In the genomic region with DNA sequence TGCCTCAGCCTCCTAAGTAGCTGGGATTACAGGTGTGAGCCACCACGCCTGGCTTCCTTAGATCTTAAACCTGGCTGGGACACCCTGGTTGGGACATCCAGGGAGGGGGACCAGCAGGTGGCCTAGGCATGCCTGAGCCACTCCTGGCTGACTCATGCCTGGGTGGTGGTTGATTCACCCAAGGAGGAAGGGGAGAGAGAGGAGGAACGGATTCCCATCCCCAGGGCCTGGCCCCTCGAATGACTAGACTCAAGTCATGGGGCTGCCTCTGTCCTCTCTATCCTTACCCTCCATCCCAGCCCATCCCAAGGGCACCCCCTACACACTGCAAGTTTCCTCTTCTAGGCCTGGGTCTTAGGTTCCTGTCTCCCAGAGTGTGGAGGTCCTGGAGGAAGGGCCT, we compare ENCODE assay signal across 8 cellular contexts. TPM values are rescaled to one million over a fixed set of nuclear protein-coding genes. Genes with fewer than 3 reads are reported as not detected.
A peak's percentile ranks its signal among the peaks of the same experiment; 100 is the strongest.
DNase-seq lines count a peak whose midpoint lies in the region; ATAC-seq and TF ChIP-seq lines count a peak whose summit lies in the region.

No MANE protein-coding gene starts in this region.

- peaks cover 0 to 2% of the 10 kb centered on the region in 2 donors for H3K27me3 Mint-ChIP-seq in CD8-positive, alpha-beta memory T cell

- peak in 1 of 5 donors; percentile 24 for DNase-seq in CD8-positive, alpha-beta memory T cell
- DNase-seq in Peyer's patch (peak in 2 of 3 donors; percentile 84 to 92), dorsolateral prefrontal cortex (no peak), psoas muscle (no peak), HEK293T (ENCODE audit: extremely low spot score) (no peak), DMS79 treated with DMSO at 0.1 percent for 48 hours (lab: John Stamatoyannopoulos, UW) (no peak)
- DNase-seq in central memory CD4-positive, alpha-beta T cell, result no peak

- CTCF ChIA-PET in CD8-positive, alpha-beta memory T cell (lab: Charles Lee), result interaction anchor here (1.4 to 5.9 kb wide), 3 partner anchors 13 to 102 kb away, joined by 5 to 35 read pairs (median 5); no protein-coding TSS in a partner anchor
- CTCF ChIA-PET in HEK293T (lab: Yijun Ruan, JAX), result no interaction called here

- peak overlapping the region in 6 of 7 donors; percentile 78 to 97 (median 86) for H3K4me3 Mint-ChIP-seq in CD8-positive, alpha-beta memory T cell

- no peaks in the 10 kb centered on the region for H3K9me3 ChIP-seq in CD8-positive, alpha-beta memory T cell (ENCODE audit: low read length)
- H3K9me3 ChIP-seq in Peyer's patch (no peaks in the 10 kb centered on the region), psoas muscle (no peaks in the 10 kb centered on the region)

- TF ChIP-seq CTCF in Peyer's patch (IDR thresholded peaks at IDR 0.05) (peak in 3 of 6 experiments; percentile 38 to 44 (median 39)), dorsolateral prefrontal cortex (IDR thresholded peaks at IDR 0.05 in 54 of 56, conservative IDR thresholded peaks at IDR 0.05 in 2 of 56; ENCODE audit: low read depth in 1 of 56, partially characterized antibody in 56 of 56) (no peak), psoas muscle (IDR thresholded peaks at IDR 0.05) (no peak)

- H3K4me1 ChIP-seq in CD8-positive, alpha-beta memory T cell (ENCODE audit: insufficient read depth, low read length), result peaks cover 99% of the 10 kb centered on the region
- H3K4me1 ChIP-seq in Peyer's patch (peaks cover 23 to 98% (median 82%) of the 10 kb centered on the region in 4 donors), psoas muscle (peaks cover 89% of the 10 kb centered on the region)

- H3K4me1 Mint-ChIP-seq in CD8-positive, alpha-beta memory T cell, result peaks cover 94 to 99% (median 98%) of the 10 kb centered on the region in 3 donors

- no peaks in the 10 kb centered on the region for H3K9me3 Mint-ChIP-seq in CD8-positive, alpha-beta memory T cell

- POLR2A ChIA-PET in CD8-positive, alpha-beta memory T cell (lab: Charles Lee), result interaction anchor here (0.6 to 1.0 kb wide), 3 partner anchors 9 to 11 kb away, joined by 4 to 7 read pairs (median 4); no protein-coding TSS in a partner anchor
- POLR2A ChIA-PET in HEK293T (lab: Yijun Ruan, JAX), result no interaction called here

- H3K36me3 Mint-ChIP-seq in CD8-positive, alpha-beta memory T cell, result peaks cover 0 to 69% (median 1%) of the 10 kb centered on the region in 3 donors

- intact Hi-C loops in dorsolateral prefrontal cortex (cut with DNase I), result no loop called here
- intact Hi-C loops in psoas muscle (cut with DNase I), result no loop called here

- 82 to 100% (median 89%) methylated on average over 1 to 3 of the region's 3 CpGs for WGBS in psoas muscle, 3 donors

- peak overlapping the region in 7 of 8 donors; percentile 87 to 100 (median 96) for H3K27ac Mint-ChIP-seq in CD8-positive, alpha-beta memory T cell

- no peaks in the 10 kb centered on the region for H3K36me3 ChIP-seq in CD8-positive, alpha-beta memory T cell (ENCODE audit: insufficient read depth, low read length)
- H3K36me3 ChIP-seq in Peyer's patch, result no peaks in the 10 kb centered on the region
- H3K36me3 ChIP-seq in psoas muscle (ENCODE audit: insufficient read depth in 1 of 2, low read depth in 1 of 2), result no peaks in the 10 kb centered on the region

- H3K27ac ChIP-seq in CD8-positive, alpha-beta memory T cell (ENCODE audit: low read depth, low read length), result no peak overlapping the region
- peak overlapping the region; percentile 95 to 99 (median 96) for H3K27ac ChIP-seq in Peyer's patch
- H3K27ac ChIP-seq in dorsolateral prefrontal cortex, result peak overlapping the region; percentile 71 to 100 (median 97)
- peak overlapping the region; percentile 70 for H3K27ac ChIP-seq in psoas muscle

- peak in 1 of 2 donors; percentile 52 for TF ChIP-seq POLR2A in Peyer's patch (IDR thresholded peaks at IDR 0.05)

- no peaks in the 10 kb centered on the region for H3K27me3 ChIP-seq in CD8-positive, alpha-beta memory T cell (ENCODE audit: insufficient read depth, low read length, poor library complexity, severe bottlenecking)
- no peaks in the 10 kb centered on the region for H3K27me3 ChIP-seq in Peyer's patch
- H3K27me3 ChIP-seq in dorsolateral prefrontal cortex, result no peaks in the 10 kb centered on the region
- no peaks in the 10 kb centered on the region for H3K27me3 ChIP-seq in psoas muscle (ENCODE audit: insufficient read depth in 3 of 3, low read length in 2 of 3)

- peak overlapping the region; percentile 70 for H3K4me3 ChIP-seq in CD8-positive, alpha-beta memory T cell (ENCODE audit: low read length)
- no peak overlapping the region for H3K4me3 ChIP-seq in Peyer's patch
- H3K4me3 ChIP-seq in dorsolateral prefrontal cortex, result peak overlapping the region in 3 of 59 donors; percentile 7 to 90 (median 51)
- H3K4me3 ChIP-seq in psoas muscle, result no peak overlapping the region

- ATAC-seq in psoas muscle (peak in 2 of 4 donors; percentile 25 to 50), GM21423 (IDR thresholded peaks at IDR 0.05; ENCODE audit: unreplicated experiment) (no peak)

TF ChIP-seq in HEK293T, 16 proteins besides CTCF, POLR2A, EP300 and RAD21:
- no peak for TF ChIP-seq SUZ12 (IDR thresholded peaks at IDR 0.05)
- no peak for TF ChIP-seq SP1 (IDR thresholded peaks at IDR 0.05)

RNA-seq across cellular contexts. Expression of a gene that starts 12.7 kb away (rescaled TPM):
- total RNA-seq in CD8-positive, alpha-beta memory T cell, result 10 to 100 TPM; 82.2 to 93.3 TPM
- 167 TPM for polyA plus RNA-seq in CD8-positive, alpha-beta memory T cell
- total RNA-seq in Peyer's patch, result 100 to 1,000 TPM in 3 of 4 donors, 10 to 100 TPM in 1; 71.8 to 219 (median 122) TPM
- 100 to 1,000 TPM in 117 of 120 experiments, 10 to 100 TPM in 3; 73.1 to 300 (median 141) TPM for total RNA-seq in dorsolateral prefrontal cortex
- total RNA-seq in psoas muscle, result 10 to 100 TPM in 1 of 4 donors, 1 to 10 TPM in 3; 3.6 to 11.4 (median 8.3) TPM
- 1 to 10 TPM; 3.6 to 6.1 (median 5.1) TPM for polyA plus RNA-seq in psoas muscle

RNA-seq across cellular contexts. Expression of a gene that starts 30.4 kb away (rescaled TPM):
- total RNA-seq in CD8-positive, alpha-beta memory T cell, result 10 to 100 TPM; 73.8 to 75.5 TPM
- 52.2 TPM for polyA plus RNA-seq in CD8-positive, alpha-beta memory T cell
- total RNA-seq in Peyer's patch (10 to 100 TPM; 20.6 to 27.3 (median 22.1) TPM), dorsolateral prefrontal cortex (10 to 100 TPM; 23.7 to 41.9 (median 31.9) TPM), psoas muscle (10 to 100 TPM in 3 of 4 donors, 1 to 10 TPM in 1; 9.7 to 17.4 (median 12.2) TPM)
- 10 to 100 TPM; 16.6 to 39.6 (median 37.1) TPM for polyA plus RNA-seq in psoas muscle

RNA-seq across cellular contexts. Expression of a gene that starts 37.5 kb away (rescaled TPM):
- total RNA-seq in CD8-positive, alpha-beta memory T cell, result 1 to 10 TPM; 1.4 to 2.5 TPM
- 0.89 TPM for polyA plus RNA-seq in CD8-positive, alpha-beta memory T cell
- total RNA-seq in Peyer's patch (1 to 10 TPM in 1 of 4 donors, not detected in 3; 2.5 TPM), dorsolateral prefrontal cortex (10 to 100 TPM in 5 of 120 experiments, 1 to 10 TPM in 115; 1.2 to 13.2 (median 5.0) TPM), psoas muscle (under 1 TPM in 2 of 4 donors, not detected in 2; 0.40 to 0.44 TPM)
- under 1 TPM in 2 of 3 donors, not detected in 1; 0.05 to 0.12 TPM for polyA plus RNA-seq in psoas muscle

RNA-seq across cellular contexts. Expression of a gene that starts 51.2 kb away (rescaled TPM):
- 10 to 100 TPM; 32.9 to 43.2 TPM for total RNA-seq in CD8-positive, alpha-beta memory T cell
- 28.7 TPM for polyA plus RNA-seq in CD8-positive, alpha-beta memory T cell
- total RNA-seq in Peyer's patch (100 to 1,000 TPM in 1 of 4 donors, 10 to 100 TPM in 3; 39.9 to 119 (median 46.7) TPM), dorsolateral prefrontal cortex (10 to 100 TPM; 13.2 to 58.0 (median 23.6) TPM), psoas muscle (10 to 100 TPM in 3 of 4 donors, 1 to 10 TPM in 1; 8.9 to 52.6 (median 27.3) TPM)
- polyA plus RNA-seq in psoas muscle, result 10 to 100 TPM; 14.0 to 31.4 (median 14.8) TPM

Comparison
In these comparisons a context has a peak if more than half of its experiments do, and no peak if none do; other contexts are left out.
1. DNase-seq: peak in Peyer's patch (2 of 3); none in dorsolateral prefrontal cortex (0 of 10), psoas muscle (0 of 2), HEK293T (single experiment), central memory CD4-positive, alpha-beta T cell (single experiment) and DMS79 treated with DMSO at 0.1 percent for 48 hours (single experiment).
2. RNA of a gene that starts 12.7 kb away (total RNA-seq): 73.1 to 300 TPM in dorsolateral prefrontal cortex, 71.8 to 219 TPM in Peyer's patch and 82.2 to 93.3 TPM in CD8-positive, alpha-beta memory T cell; 3.6 to 11.4 TPM in psoas muscle; every median in the first group is over 4 times any median in the second.